Comparison of ENCODE assay signal across 8 cellular contexts in genomic region chr2:48530033-48530804, GRCh38. TPM values are rescaled to one million over a fixed set of nuclear protein-coding genes. Genes with fewer than 3 reads are reported as not detected.
DNase-seq lines count a peak whose midpoint lies in the region; ATAC-seq and TF ChIP-seq lines count a peak whose summit lies in the region.

Gene STON1 (plus strand): TSS chr2:48530154. CDS start chr2:48580634, 50,480 bp downstream.

- peaks cover 3% of the 10 kb centered on the region for H3K79me2 ChIP-seq in osteoblast (ENCODE audit: insufficient read depth, low read length)

- H3K36me3 Mint-ChIP-seq in glutamatergic neuron (ENCODE audit: unreplicated experiment): no peaks in the 10 kb centered on the region

- ATAC-seq in GM19395 (IDR thresholded peaks at IDR 0.05; ENCODE audit: unreplicated experiment) (peak; percentile 61), HG03135 (IDR thresholded peaks at IDR 0.05; ENCODE audit: unreplicated experiment) (no peak)

- H3K27me3 Mint-ChIP-seq in glutamatergic neuron (ENCODE audit: unreplicated experiment): peaks cover 3% of the 10 kb centered on the region

- peak within 1 kb of the TSS; percentile 58 for H2AFZ ChIP-seq in osteoblast (ENCODE audit: low read length)

- H3K4me3 ChIP-seq in NB4 (ENCODE audit: low read depth, low read length): peak within 1 kb of the TSS; percentile 25
- peak within 1 kb of the TSS; percentile 84 for H3K4me3 ChIP-seq in osteoblast (ENCODE audit: insufficient read depth, low read length)

- peak within 1 kb of the TSS; percentile 93 for H3K4me2 ChIP-seq in osteoblast (ENCODE audit: insufficient read depth, low read length)

- no peaks in the 10 kb centered on the region for H3K27me3 ChIP-seq in osteoblast (ENCODE audit: insufficient read depth, low read length)

- peak within 1 kb of the TSS; percentile 86 for H3K27ac ChIP-seq in osteoblast (ENCODE audit: low read depth, low read length)

- TF ChIP-seq CTCF in NB4 (IDR thresholded peaks at IDR 0.05; ENCODE audit: low read depth, low read length) (no peak), glutamatergic neuron (IDR thresholded peaks at IDR 0.05; ENCODE audit: partially characterized antibody, unreplicated experiment) (no peak), osteoblast (IDR thresholded peaks at IDR 0.05; ENCODE audit: extremely low read depth, low read depth, low read length) (no peak)

- H3K27ac Mint-ChIP-seq in glutamatergic neuron (ENCODE audit: unreplicated experiment): peak within 1 kb of the TSS; percentile 38

- H3K4me1 Mint-ChIP-seq in glutamatergic neuron (ENCODE audit: low read depth, unreplicated experiment): peaks cover 12% of the 10 kb centered on the region

- no peaks in the 10 kb centered on the region for H4K20me1 ChIP-seq in osteoblast (ENCODE audit: insufficient read depth, low read length)

- no peaks in the 10 kb centered on the region for H3K36me3 ChIP-seq in osteoblast (ENCODE audit: insufficient read depth, low read length)

- H3K9me3 Mint-ChIP-seq in glutamatergic neuron (ENCODE audit: unreplicated experiment): peaks cover 2% of the 10 kb centered on the region

- H3K4me1 ChIP-seq in osteoblast (ENCODE audit: insufficient read depth, low read length): peaks cover 20% of the 10 kb centered on the region

- TF ChIP-seq POLR2A in NB4 (IDR thresholded peaks at IDR 0.05; ENCODE audit: extremely low read depth, insufficient read length): no peak

- peak within 1 kb of the TSS; percentile 93 for H3K4me3 Mint-ChIP-seq in glutamatergic neuron (ENCODE audit: unreplicated experiment)

- no peaks in the 10 kb centered on the region for H3K9me3 ChIP-seq in osteoblast (ENCODE audit: low read depth, low read length)

- DNase-seq in Ammon's horn (ENCODE audit: low spot score): peak; percentile 26
- DNase-seq in NB4 (ENCODE audit: low read depth): peak; percentile 65
- DNase-seq in activated effector memory CD4-positive, alpha-beta T cell treated with Interleukin-2 at 50 U/mL for 16 hours: peak; percentile 19
- DNase-seq in glutamatergic neuron: peak; percentile 55
- peak; percentile 91 for DNase-seq in osteoblast (ENCODE audit: insufficient read length, low spot score, missing footprints)
- DNase-seq in NCI-H2196 (lab: John Stamatoyannopoulos, UW; ENCODE audit: unreplicated experiment): no peak

RNA-seq across cellular contexts. Expression of gene STON1, which starts in this region (rescaled TPM):
- 4.2 TPM for total RNA-seq in glutamatergic neuron (ENCODE audit: unreplicated experiment)
- total RNA-seq in osteoblast: 15.6 and 15.9 TPM in 2 replicates
